9 cellular contexts compared by ENCODE assay signal in genomic region chr10:5551531-5552375, GRCh38. TPM values are rescaled to one million over a fixed set of nuclear protein-coding genes. Genes with fewer than 3 reads are reported as not detected.
A peak's percentile ranks its signal among the peaks of the same experiment; 100 is the strongest.
DNase-seq lines count a peak whose midpoint lies in the region; ATAC-seq and TF ChIP-seq lines count a peak whose summit lies in the region.
"Had no signal": no experiment of that assay in that cellular context is flagged by ENCODE, and none has a peak within 500 bp of the region (broad histone marks: within the 10 kb centered on the region; RNA-seq: fewer than 3 reads in every experiment).

No MANE protein-coding gene starts in this region.

- TF ChIP-seq POLR2A in gastroesophageal sphincter (IDR thresholded peaks at IDR 0.05) = no peak

- WGBS in gastroesophageal sphincter (ENCODE audit: low coverage in 1 of 2), 2 donors = 87 to 100% methylated on average over 2 to 3 of the region's 15 CpGs

- H3K9me3 ChIP-seq in gastroesophageal sphincter = no peaks in the 10 kb centered on the region

- peaks cover 0 to 78% (median 33%) of the 10 kb centered on the region in 3 donors for H3K4me1 ChIP-seq in gastroesophageal sphincter

- ATAC-seq in HG02884 (IDR thresholded peaks at IDR 0.05; ENCODE audit: unreplicated experiment) (peak; percentile 47), gastroesophageal sphincter (no peak), GM21447 (IDR thresholded peaks at IDR 0.05; ENCODE audit: unreplicated experiment) (no peak)

- no peaks in the 10 kb centered on the region for H3K27me3 ChIP-seq in gastroesophageal sphincter

- no peak for TF ChIP-seq EP300 in gastroesophageal sphincter (IDR thresholded peaks at IDR 0.05)

- no peak overlapping the region for H3K4me3 ChIP-seq in gastroesophageal sphincter

- H3K27ac ChIP-seq in gastroesophageal sphincter = peak overlapping the region in 3 of 4 donors; percentile 14 to 85 (median 51)

- no peak for TF ChIP-seq CTCF in gastroesophageal sphincter (IDR thresholded peaks at IDR 0.05)

- H3K36me3 ChIP-seq in gastroesophageal sphincter = no peaks in the 10 kb centered on the region

- DNase-seq in activated CD4-positive, alpha-beta T cell treated with anti-CD3 and anti-CD28 coated beads for 4 hours = peak; percentile 51 to 57
- peak; percentile 30 to 33 for DNase-seq in stimulated activated CD8-positive, alpha-beta memory T cell treated with anti-CD3 and anti-CD28 coated beads, Interleukin-4, amount 100 ng/mL, for 4 hours (ENCODE audit: low read depth in 2 of 2, low spot score in 1 of 2)
- no peak for DNase-seq in NCI-H2227 treated with DMSO at 0.1 percent for 48 hours (lab: John Stamatoyannopoulos, UW)
- DNase-seq in NCI-H2227 (lab: John Stamatoyannopoulos, UW; ENCODE audit: unreplicated experiment) = no peak
- DNase-seq in NOMO-1 treated with dmso at 0.1 percent for 144 hours (lab: John Stamatoyannopoulos, UW; ENCODE audit: unreplicated experiment) = no peak

RNA-seq across cellular contexts. Expression of gene CALML3, which starts 27.0 kb away (rescaled TPM):
- total RNA-seq in gastroesophageal sphincter = 10 to 100 TPM in 1 of 4 donors, 1 to 10 TPM in 1, under 1 TPM in 1, not detected in 1; 0.13 to 19.4 (median 1.9) TPM
- total RNA-seq: glomerular endothelial cell had no signal

RNA-seq across cellular contexts. Expression of gene CALML5, which starts 52.4 kb away (rescaled TPM):
- total RNA-seq in gastroesophageal sphincter = not detected
- total RNA-seq: glomerular endothelial cell had no signal

Comparison
In these comparisons a context has a peak if more than half of its experiments do, and no peak if none do; other contexts are left out.
1. DNase-seq: peak in activated CD4-positive, alpha-beta T cell treated with anti-CD3 and anti-CD28 coated beads for 4 hours (2 of 2) and stimulated activated CD8-positive, alpha-beta memory T cell treated with anti-CD3 and anti-CD28 coated beads, Interleukin-4, amount 100 ng/mL, for 4 hours (2 of 2); none in NCI-H2227 treated with DMSO at 0.1 percent for 48 hours (single experiment), NCI-H2227 (single experiment) and NOMO-1 treated with dmso at 0.1 percent for 144 hours (single experiment).